In genomic region chr9:89436963-89437625, GRCh38 we compare ENCODE assay signal across 9 cellular contexts.
DNase-seq lines count a peak whose midpoint lies in the region; ATAC-seq and TF ChIP-seq lines count a peak whose summit lies in the region.
"Had no signal": no experiment of that assay in that cellular context is flagged by ENCODE, and none has a peak within 500 bp of the region (broad histone marks: within the 10 kb centered on the region; RNA-seq: fewer than 3 reads in every experiment).

No MANE protein-coding gene starts in this region.

- H3K36me3 ChIP-seq in right lobe of liver, result no peaks in the 10 kb centered on the region
- H3K36me3 ChIP-seq: breast epithelium had no signal

- peak; percentile 84 for DNase-seq in NB4 (ENCODE audit: low read depth)
- DNase-seq in activated T-cell treated with anti-CD3 and anti-CD28 coated beads, Interleukin-2, amount 50 U/mL, for 24 hours, result peak; percentile 68
- peak in 1 of 3 donors; percentile 43 for DNase-seq in right lobe of liver
- DNase-seq in NCI-H82 treated with DMSO at 0.1 percent for 48 hours (lab: John Stamatoyannopoulos, UW; ENCODE audit: unreplicated experiment), result no peak

- peak overlapping the region; percentile 45 for H3K4me3 Mint-ChIP-seq in activated T-cell treated with anti-CD3 and anti-CD28 coated beads, Interleukin-2, amount 50 U/mL, for 24 hours

- TF ChIP-seq CTCF in NB4 (IDR thresholded peaks at IDR 0.05; ENCODE audit: low read depth, low read length) (no peak), right lobe of liver (IDR thresholded peaks at IDR 0.05) (no peak)

- peaks cover 96% of the 10 kb centered on the region for H3K4me1 Mint-ChIP-seq in activated T-cell treated with anti-CD3 and anti-CD28 coated beads, Interleukin-2, amount 50 U/mL, for 24 hours (ENCODE audit: low read depth)

- WGBS in right lobe of liver (ENCODE audit: insufficient coverage, low coverage, low lambda C conversion rate, missing lambda C conversion rate), result 81% methylated on average over 3 of the region's 17 CpGs

- no peaks in the 10 kb centered on the region for H3K27me3 Mint-ChIP-seq in activated T-cell treated with anti-CD3 and anti-CD28 coated beads, Interleukin-2, amount 50 U/mL, for 24 hours

- peak overlapping the region; percentile 92 for H3K27ac Mint-ChIP-seq in activated T-cell treated with anti-CD3 and anti-CD28 coated beads, Interleukin-2, amount 50 U/mL, for 24 hours

- TF ChIP-seq POLR2A in NB4 (IDR thresholded peaks at IDR 0.05; ENCODE audit: extremely low read depth, insufficient read length), result no peak
- TF ChIP-seq POLR2A in right lobe of liver (IDR thresholded peaks at IDR 0.05), result no peak

- peaks cover 98% of the 10 kb centered on the region for H3K36me3 Mint-ChIP-seq in activated T-cell treated with anti-CD3 and anti-CD28 coated beads, Interleukin-2, amount 50 U/mL, for 24 hours (ENCODE audit: low read depth)

- no peaks in the 10 kb centered on the region for H3K27me3 ChIP-seq in right lobe of liver
- H3K27me3 ChIP-seq: breast epithelium had no signal

- no peaks in the 10 kb centered on the region for H3K4me1 ChIP-seq in right lobe of liver
- H3K4me1 ChIP-seq: breast epithelium had no signal

- H3K4me3 ChIP-seq in NB4 (ENCODE audit: low read depth, low read length) (no peak overlapping the region), right lobe of liver (no peak overlapping the region)
- H3K4me3 ChIP-seq: breast epithelium had no signal

- H3K9me3 ChIP-seq in right lobe of liver, result no peaks in the 10 kb centered on the region
- H3K9me3 ChIP-seq: breast epithelium had no signal

- ATAC-seq in GM21423 (IDR thresholded peaks at IDR 0.05; ENCODE audit: unreplicated experiment) (peak; percentile 46), right lobe of liver (peak; percentile 64 to 83 (median 68)), HG02840 (IDR thresholded peaks at IDR 0.05; ENCODE audit: low FRiP score, unreplicated experiment) (no peak), HG03159 (IDR thresholded peaks at IDR 0.05; ENCODE audit: unreplicated experiment) (no peak), HG03565 (IDR thresholded peaks at IDR 0.05; ENCODE audit: unreplicated experiment) (no peak)

- H3K27ac ChIP-seq in right lobe of liver, result no peak overlapping the region
- H3K27ac ChIP-seq: breast epithelium had no signal

- no peaks in the 10 kb centered on the region for H3K9me3 Mint-ChIP-seq in activated T-cell treated with anti-CD3 and anti-CD28 coated beads, Interleukin-2, amount 50 U/mL, for 24 hours

- intact Hi-C loops in right lobe of liver (cut with DNase I), result no loop called here

Comparison
In these comparisons a context has a peak if more than half of its experiments do, and no peak if none do; other contexts are left out.
1. ATAC-seq: peak in GM21423 (single experiment) and right lobe of liver (4 of 4); none in HG02840 (single experiment), HG03159 (single experiment) and HG03565 (single experiment).